Comparison of ENCODE assay signal across 14 cellular contexts in genomic region chr19:10895920-10896319, GRCh38. TPM values are rescaled to one million over a fixed set of nuclear protein-coding genes. Genes with fewer than 3 reads are reported as not detected.
DNase-seq lines count a peak whose midpoint lies in the region; TF ChIP-seq lines count a peak whose summit lies in the region.
"Had no signal": no experiment of that assay in that cellular context is flagged by ENCODE, and none has a peak within 500 bp of the region (broad histone marks: within the 10 kb centered on the region; RNA-seq: fewer than 3 reads in every experiment).

No MANE protein-coding gene starts in this region.

- no peak for DNase-seq in activated naive CD4-positive, alpha-beta T cell treated with anti-CD3 and anti-CD28 coated beads, Interleukin-2, amount 10 ng/mL, durations not matched to agents 7 days and 5 days
- DNase-seq in activated naive CD4-positive, alpha-beta T cell treated with anti-CD3 and anti-CD28 coated beads for 36 hours, result no peak
- DNase-seq in fibroblast of the aortic adventitia (ENCODE audit: low read depth) (no peak), type B pancreatic cell (ENCODE audit: extremely low spot score, unreplicated experiment) (no peak), EL (no peak), NCI-H2171 treated with DMSO at 0.1 percent for 48 hours (lab: John Stamatoyannopoulos, UW) (no peak)
- DNase-seq: activated CD4-positive, CD25-positive, alpha-beta regulatory T cell; activated naive CD8-positive, alpha-beta T cell treated with anti-CD3 and anti-CD28 coated beads, Interleukin-2, amount 10 ng/mL, durations not matched to agents 7 days and 5 days; Caco-2; HCEC 1CT; NCI-H2227 treated with DMSO at 0.1 percent for 48 hours; stimulated activated CD8-positive, alpha-beta memory T cell treated with anti-CD3 and anti-CD28 coated beads, Interleukin-4, amount 100 ng/mL, for 48 hours had no signal

- no peaks in the 10 kb centered on the region for H3K27me3 Mint-ChIP-seq in activated naive CD4-positive, alpha-beta T cell treated with anti-CD3 and anti-CD28 coated beads, Interleukin-2, amount 10 ng/mL, durations not matched to agents 7 days and 5 days
- no peaks in the 10 kb centered on the region for H3K27me3 Mint-ChIP-seq in activated naive CD4-positive, alpha-beta T cell treated with anti-CD3 and anti-CD28 coated beads for 36 hours (ENCODE audit: low read depth)
- H3K27me3 Mint-ChIP-seq in type B pancreatic cell, result no peaks in the 10 kb centered on the region
- H3K27me3 Mint-ChIP-seq: activated naive CD8-positive, alpha-beta T cell treated with anti-CD3 and anti-CD28 coated beads, Interleukin-2, amount 10 ng/mL, durations not matched to agents 7 days and 5 days had no signal

- peak overlapping the region; percentile 56 for H3K27ac Mint-ChIP-seq in activated naive CD4-positive, alpha-beta T cell treated with anti-CD3 and anti-CD28 coated beads, Interleukin-2, amount 10 ng/mL, durations not matched to agents 7 days and 5 days
- H3K27ac Mint-ChIP-seq in activated naive CD4-positive, alpha-beta T cell treated with anti-CD3 and anti-CD28 coated beads for 36 hours, result no peak overlapping the region
- peak overlapping the region; percentile 85 for H3K27ac Mint-ChIP-seq in type B pancreatic cell

- H3K36me3 Mint-ChIP-seq in activated naive CD4-positive, alpha-beta T cell treated with anti-CD3 and anti-CD28 coated beads, Interleukin-2, amount 10 ng/mL, durations not matched to agents 7 days and 5 days, result no peaks in the 10 kb centered on the region
- peaks cover 3% of the 10 kb centered on the region for H3K36me3 Mint-ChIP-seq in activated naive CD4-positive, alpha-beta T cell treated with anti-CD3 and anti-CD28 coated beads for 36 hours (ENCODE audit: low read depth)
- peaks cover 3% of the 10 kb centered on the region for H3K36me3 Mint-ChIP-seq in type B pancreatic cell
- H3K36me3 Mint-ChIP-seq: activated naive CD8-positive, alpha-beta T cell treated with anti-CD3 and anti-CD28 coated beads, Interleukin-2, amount 10 ng/mL, durations not matched to agents 7 days and 5 days had no signal

- CTCF ChIA-PET in activated naive CD4-positive, alpha-beta T cell treated with anti-CD3 and anti-CD28 coated beads, Interleukin-2, amount 10 ng/mL, durations not matched to agents 7 days and 5 days (lab: Charles Lee), result no interaction called here
- CTCF ChIA-PET in activated naive CD4-positive, alpha-beta T cell treated with anti-CD3 and anti-CD28 coated beads for 36 hours (lab: Charles Lee), result no interaction called here

- H3K4me3 ChIP-seq in fibroblast of the aortic adventitia (ENCODE audit: low read depth, low read length), result no peak overlapping the region
- H3K4me3 ChIP-seq: A549, tibial nerve had no signal

- peak; percentile 13 for TF ChIP-seq CTCF in fibroblast of the aortic adventitia (IDR thresholded peaks at IDR 0.05; ENCODE audit: insufficient read depth, low read length)
- no peak for TF ChIP-seq CTCF in type B pancreatic cell (conservative IDR thresholded peaks at IDR 0.05)

- intact Hi-C loops in activated naive CD4-positive, alpha-beta T cell treated with anti-CD3 and anti-CD28 coated beads for 36 hours (cut with micrococcal nuclease), result no loop called here

- peaks cover 16% of the 10 kb centered on the region for H3K4me1 Mint-ChIP-seq in activated naive CD4-positive, alpha-beta T cell treated with anti-CD3 and anti-CD28 coated beads, Interleukin-2, amount 10 ng/mL, durations not matched to agents 7 days and 5 days
- H3K4me1 Mint-ChIP-seq in activated naive CD4-positive, alpha-beta T cell treated with anti-CD3 and anti-CD28 coated beads for 36 hours (ENCODE audit: low read depth), result peaks cover 12% of the 10 kb centered on the region
- peaks cover 38% of the 10 kb centered on the region for H3K4me1 Mint-ChIP-seq in type B pancreatic cell (ENCODE audit: unreplicated experiment)

- H3K9me3 Mint-ChIP-seq in activated naive CD4-positive, alpha-beta T cell treated with anti-CD3 and anti-CD28 coated beads, Interleukin-2, amount 10 ng/mL, durations not matched to agents 7 days and 5 days, result no peaks in the 10 kb centered on the region
- no peaks in the 10 kb centered on the region for H3K9me3 Mint-ChIP-seq in activated naive CD4-positive, alpha-beta T cell treated with anti-CD3 and anti-CD28 coated beads for 36 hours
- H3K9me3 Mint-ChIP-seq in type B pancreatic cell, result no peaks in the 10 kb centered on the region
- H3K9me3 Mint-ChIP-seq: activated naive CD8-positive, alpha-beta T cell treated with anti-CD3 and anti-CD28 coated beads, Interleukin-2, amount 10 ng/mL, durations not matched to agents 7 days and 5 days had no signal

- no peak overlapping the region for H3K4me3 Mint-ChIP-seq in activated naive CD4-positive, alpha-beta T cell treated with anti-CD3 and anti-CD28 coated beads, Interleukin-2, amount 10 ng/mL, durations not matched to agents 7 days and 5 days
- H3K4me3 Mint-ChIP-seq in activated naive CD4-positive, alpha-beta T cell treated with anti-CD3 and anti-CD28 coated beads for 36 hours, result no peak overlapping the region
- no peak overlapping the region for H3K4me3 Mint-ChIP-seq in type B pancreatic cell
- H3K4me3 Mint-ChIP-seq: activated naive CD8-positive, alpha-beta T cell treated with anti-CD3 and anti-CD28 coated beads, Interleukin-2, amount 10 ng/mL, durations not matched to agents 7 days and 5 days had no signal

RNA-seq across cellular contexts. Expression of gene CARM1, which starts 24.6 kb away (rescaled TPM):
- total RNA-seq in activated naive CD4-positive, alpha-beta T cell treated with anti-CD3 and anti-CD28 coated beads for 36 hours, result 10 to 100 TPM; 88.4 to 89.3 TPM
- total RNA-seq in fibroblast of the aortic adventitia (ENCODE audit: low replicate concordance), result 16.4 and 39.6 TPM in 2 replicates
- total RNA-seq in type B pancreatic cell (ENCODE audit: low replicate concordance), result 81.9 and 104 TPM in 2 replicates

RNA-seq across cellular contexts. Expression of gene YIPF2, which starts 32.5 kb away (rescaled TPM):
- 10 to 100 TPM; 22.7 to 25.4 TPM for total RNA-seq in activated naive CD4-positive, alpha-beta T cell treated with anti-CD3 and anti-CD28 coated beads for 36 hours
- total RNA-seq in fibroblast of the aortic adventitia (ENCODE audit: low replicate concordance) (68.7 and 89.1 TPM in 2 replicates), type B pancreatic cell (ENCODE audit: low replicate concordance) (58.5 and 124 TPM in 2 replicates)

RNA-seq across cellular contexts. Expression of gene TIMM29, which starts 32.7 kb away (rescaled TPM):
- total RNA-seq in activated naive CD4-positive, alpha-beta T cell treated with anti-CD3 and anti-CD28 coated beads for 36 hours, result 10 to 100 TPM; 11.0 to 12.7 TPM
- total RNA-seq in fibroblast of the aortic adventitia (ENCODE audit: low replicate concordance) (18.4 and 41.5 TPM in 2 replicates), type B pancreatic cell (ENCODE audit: low replicate concordance) (31.8 and 33.7 TPM in 2 replicates)

RNA-seq across cellular contexts. Expression of gene C19orf38, which starts 47.7 kb away (rescaled TPM):
- 1 to 10 TPM; 4.4 to 4.8 TPM for total RNA-seq in activated naive CD4-positive, alpha-beta T cell treated with anti-CD3 and anti-CD28 coated beads for 36 hours
- total RNA-seq in fibroblast of the aortic adventitia (ENCODE audit: low replicate concordance) (0.41 and 0.81 TPM in 2 replicates), type B pancreatic cell (ENCODE audit: low replicate concordance) (0.45 and 1.1 TPM in 2 replicates)

RNA-seq across cellular contexts. Expression of gene TMED1, which starts 59.9 kb away (rescaled TPM):
- 10 to 100 TPM; 15.3 to 16.7 TPM for total RNA-seq in activated naive CD4-positive, alpha-beta T cell treated with anti-CD3 and anti-CD28 coated beads for 36 hours
- total RNA-seq in fibroblast of the aortic adventitia (ENCODE audit: low replicate concordance), result 30.2 and 44.3 TPM in 2 replicates
- 23.0 and 30.9 TPM in 2 replicates for total RNA-seq in type B pancreatic cell (ENCODE audit: low replicate concordance)
